In the genomic region with DNA sequence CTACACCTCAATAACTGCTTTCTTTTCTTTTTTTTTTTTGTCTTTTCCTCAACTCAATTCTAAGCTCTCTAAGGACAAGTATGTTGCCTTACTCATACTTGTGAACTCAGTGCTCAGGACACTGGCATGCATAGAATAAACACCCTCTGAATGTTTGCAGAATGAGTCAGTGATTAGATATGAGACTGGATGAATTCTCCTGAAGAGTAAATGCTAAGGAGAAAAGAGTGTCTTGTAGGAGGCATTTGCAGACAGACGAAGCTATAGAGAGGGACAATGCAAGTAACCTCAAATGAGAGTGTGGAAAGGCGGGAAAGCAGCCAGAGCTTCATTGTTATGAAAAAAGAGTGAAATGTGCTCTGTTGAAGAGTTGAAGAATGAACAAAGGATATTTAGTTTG, we compare ENCODE assay signal across 1 cellular context.
TF ChIP-seq lines count a peak whose summit lies in the region.

No MANE protein-coding gene starts in this region.

TF ChIP-seq in SK-N-SH, 30 proteins besides CTCF, POLR2A, EP300 and RAD21 (continued from another document):
- no peak for TF ChIP-seq REST (IDR thresholded peaks at IDR 0.05; ENCODE audit: low read depth, low read length)
- peak; percentile 98 for TF ChIP-seq TEAD4 (IDR thresholded peaks at IDR 0.05; ENCODE audit: borderline replicate concordance, insufficient read depth)
- no peak for TF ChIP-seq MXI1 (IDR thresholded peaks at IDR 0.05; ENCODE audit: low read depth, low read length)
- TF ChIP-seq GATA2 (CRISPR knock-in tag; IDR thresholded peaks at IDR 0.05), result no peak
- no peak for TF ChIP-seq SMC3 (IDR thresholded peaks at IDR 0.05; ENCODE audit: low read depth, low read length)
- no peak for TF ChIP-seq NRF1 (IDR thresholded peaks at IDR 0.05; ENCODE audit: low read depth, low read length)
- TF ChIP-seq RXRA (IDR thresholded peaks at IDR 0.05; ENCODE audit: borderline replicate concordance, low read depth), result peak; percentile 96
- TF ChIP-seq RFX5 (IDR thresholded peaks at IDR 0.05; ENCODE audit: low read length), result no peak
- TF ChIP-seq JUND (IDR thresholded peaks at IDR 0.05), result peak; percentile 99
- TF ChIP-seq, protein P1, sequence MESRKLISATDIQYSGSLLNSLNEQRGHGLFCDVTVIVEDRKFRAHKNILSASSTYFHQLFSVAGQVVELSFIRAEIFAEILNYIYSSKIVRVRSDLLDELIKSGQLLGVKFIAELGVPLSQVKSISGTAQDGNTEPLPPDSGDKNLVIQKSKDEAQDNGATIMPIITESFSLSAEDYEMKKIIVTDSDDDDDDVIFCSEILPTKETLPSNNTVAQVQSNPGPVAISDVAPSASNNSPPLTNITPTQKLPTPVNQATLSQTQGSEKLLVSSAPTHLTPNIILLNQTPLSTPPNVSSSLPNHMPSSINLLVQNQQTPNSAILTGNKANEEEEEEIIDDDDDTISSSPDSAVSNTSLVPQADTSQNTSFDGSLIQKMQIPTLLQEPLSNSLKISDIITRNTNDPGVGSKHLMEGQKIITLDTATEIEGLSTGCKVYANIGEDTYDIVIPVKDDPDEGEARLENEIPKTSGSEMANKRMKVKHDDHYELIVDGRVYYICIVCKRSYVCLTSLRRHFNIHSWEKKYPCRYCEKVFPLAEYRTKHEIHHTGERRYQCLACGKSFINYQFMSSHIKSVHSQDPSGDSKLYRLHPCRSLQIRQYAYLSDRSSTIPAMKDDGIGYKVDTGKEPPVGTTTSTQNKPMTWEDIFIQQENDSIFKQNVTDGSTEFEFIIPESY (IDR thresholded peaks at IDR 0.05; ENCODE audit: borderline replicate concordance, low read depth), result peak; percentile 32; the same call in 1 of the 2 replicates
- TF ChIP-seq YY1 (IDR thresholded peaks at IDR 0.05; ENCODE audit: low read depth), result no peak
- peak; percentile 40; the same call in 1 of the 2 replicates for TF ChIP-seq NFIC (IDR thresholded peaks at IDR 0.05; ENCODE audit: borderline replicate concordance)
- TF ChIP-seq, protein P2, sequence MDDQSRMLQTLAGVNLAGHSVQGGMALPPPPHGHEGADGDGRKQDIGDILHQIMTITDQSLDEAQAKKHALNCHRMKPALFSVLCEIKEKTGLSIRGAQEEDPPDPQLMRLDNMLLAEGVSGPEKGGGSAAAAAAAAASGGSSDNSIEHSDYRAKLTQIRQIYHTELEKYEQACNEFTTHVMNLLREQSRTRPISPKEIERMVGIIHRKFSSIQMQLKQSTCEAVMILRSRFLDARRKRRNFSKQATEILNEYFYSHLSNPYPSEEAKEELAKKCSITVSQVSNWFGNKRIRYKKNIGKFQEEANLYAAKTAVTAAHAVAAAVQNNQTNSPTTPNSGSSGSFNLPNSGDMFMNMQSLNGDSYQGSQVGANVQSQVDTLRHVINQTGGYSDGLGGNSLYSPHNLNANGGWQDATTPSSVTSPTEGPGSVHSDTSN (IDR thresholded peaks at IDR 0.05), result peak; percentile 73
- no peak for TF ChIP-seq USF1 (IDR thresholded peaks at IDR 0.05; ENCODE audit: borderline replicate concordance, low read depth)
- peak; percentile 61; the same call in 1 of the 2 replicates for TF ChIP-seq POLR2AphosphoS5 (IDR thresholded peaks at IDR 0.05; ENCODE audit: low read depth, low read length)
- no peak for TF ChIP-seq USF2 (IDR thresholded peaks at IDR 0.05; ENCODE audit: borderline replicate concordance, low read depth, low read length)
- no peak for TF ChIP-seq EZH2phosphoT487 (IDR thresholded peaks at IDR 0.05; ENCODE audit: borderline replicate concordance, low read depth)
